ENCODE assay signal across 15 cellular contexts in genomic region chr10:4332764-4333473, GRCh38.
"Had no signal": no experiment of that assay in that cellular context is flagged by ENCODE, and none has a peak within 500 bp of the region (broad histone marks: within the 10 kb centered on the region; RNA-seq: fewer than 3 reads in every experiment).

No MANE protein-coding gene starts in this region.

- H3K4me1 ChIP-seq: adrenal gland had no signal

- H3K27ac Mint-ChIP-seq: activated CD4-positive, alpha-beta T cell treated with anti-CD3 and anti-CD28 coated beads, Interleukin-2, amount 10 ng/mL, durations not matched to agents 24 days and 14 days; activated naive CD4-positive, alpha-beta T cell treated with anti-CD3 and anti-CD28 coated beads, Interleukin-2, amount 10 ng/mL, durations not matched to agents 7 days and 5 days; activated T-helper 2 cell treated with anti-CD3 and anti-CD28 coated beads, Interferon-gamma antibody, Interleukin-2, Interleukin-4, amounts not matched to agents 10 μg/mL and 5 μg/mL and 100 μg/mL, durations not matched to agents 14 hours and 24 hours and 36 hours; naive thymus-derived CD8-positive, alpha-beta T cell had no signal

- ATAC-seq: heart left ventricle; naive thymus-derived CD8-positive, alpha-beta T cell had no signal

- H3K4me3 Mint-ChIP-seq: activated CD4-positive, alpha-beta T cell treated with anti-CD3 and anti-CD28 coated beads, Interleukin-2, amount 10 ng/mL, durations not matched to agents 24 days and 14 days; activated naive CD4-positive, alpha-beta T cell treated with anti-CD3 and anti-CD28 coated beads, Interleukin-2, amount 10 ng/mL, durations not matched to agents 7 days and 5 days; naive thymus-derived CD8-positive, alpha-beta T cell had no signal

- FAIRE-seq: islet of Langerhans, small intestine had no signal

- H3K36me3 Mint-ChIP-seq: activated naive CD4-positive, alpha-beta T cell treated with anti-CD3 and anti-CD28 coated beads, Interleukin-2, amount 10 ng/mL, durations not matched to agents 7 days and 5 days; naive thymus-derived CD8-positive, alpha-beta T cell had no signal

- DNase-seq: activated CD4-positive, alpha-beta T cell treated with anti-CD3 and anti-CD28 coated beads, Interleukin-2, amount 10 ng/mL, durations not matched to agents 24 days and 14 days; activated CD8-positive, alpha-beta memory T cell treated with anti-CD3 and anti-CD28 coated beads for 24 hours; activated naive CD4-positive, alpha-beta T cell treated with anti-CD3 and anti-CD28 coated beads, Interleukin-2, amount 10 ng/mL, durations not matched to agents 7 days and 5 days; adrenal gland; effector CD4-positive, alpha-beta T cell; foreskin melanocyte; heart left ventricle; posterior cingulate gyrus; small intestine; WERI-Rb-1 had no signal

- H3K36me3 ChIP-seq: adrenal gland, heart left ventricle, tibial nerve, WERI-Rb-1 had no signal

- H3K4me1 Mint-ChIP-seq: activated CD4-positive, alpha-beta T cell treated with anti-CD3 and anti-CD28 coated beads, Interleukin-2, amount 10 ng/mL, durations not matched to agents 24 days and 14 days; activated naive CD4-positive, alpha-beta T cell treated with anti-CD3 and anti-CD28 coated beads, Interleukin-2, amount 10 ng/mL, durations not matched to agents 7 days and 5 days; naive thymus-derived CD8-positive, alpha-beta T cell had no signal

- H3K27me3 Mint-ChIP-seq: activated naive CD4-positive, alpha-beta T cell treated with anti-CD3 and anti-CD28 coated beads, Interleukin-2, amount 10 ng/mL, durations not matched to agents 7 days and 5 days had no signal

- H3K27ac ChIP-seq: adrenal gland, WERI-Rb-1 had no signal

- H3K4me3 ChIP-seq: adrenal gland, coronary artery, heart left ventricle, tibial nerve had no signal

- H3K9me3 Mint-ChIP-seq: activated CD4-positive, alpha-beta T cell treated with anti-CD3 and anti-CD28 coated beads, Interleukin-2, amount 10 ng/mL, durations not matched to agents 24 days and 14 days; activated naive CD4-positive, alpha-beta T cell treated with anti-CD3 and anti-CD28 coated beads, Interleukin-2, amount 10 ng/mL, durations not matched to agents 7 days and 5 days; activated T-helper 2 cell treated with anti-CD3 and anti-CD28 coated beads, Interferon-gamma antibody, Interleukin-2, Interleukin-4, amounts not matched to agents 10 μg/mL and 5 μg/mL and 100 μg/mL, durations not matched to agents 14 hours and 24 hours and 36 hours had no signal

- H3K9me3 ChIP-seq: adrenal gland had no signal
